In genomic region chr10:43419997-43420368, GRCh38 we compare ENCODE assay signal across 9 cellular contexts. TPM values are rescaled to one million over a fixed set of nuclear protein-coding genes. Genes with fewer than 3 reads are reported as not detected.
A peak's percentile ranks its signal among the peaks of the same experiment; 100 is the strongest.
DNase-seq lines count a peak whose midpoint lies in the region; ATAC-seq and TF ChIP-seq lines count a peak whose summit lies in the region.
"Had no signal": no experiment of that assay in that cellular context is flagged by ENCODE, and none has a peak within 500 bp of the region (broad histone marks: within the 10 kb centered on the region; RNA-seq: fewer than 3 reads in every experiment).

No MANE protein-coding gene starts in this region.

- H3K4me1 ChIP-seq in effector memory CD4-positive, alpha-beta T cell (ENCODE audit: control insufficient read depth, insufficient read depth, low read length, poor library complexity, severe bottlenecking), result peaks cover 18% of the 10 kb centered on the region

- no peak for ATAC-seq in CD4-positive, alpha-beta T cell (ENCODE audit: poor library complexity)
- no peak for ATAC-seq in HG03135 (IDR thresholded peaks at IDR 0.05; ENCODE audit: unreplicated experiment)

- no peaks in the 10 kb centered on the region for H3K9me3 Mint-ChIP-seq in CD4-positive, alpha-beta T cell
- no peaks in the 10 kb centered on the region for H3K9me3 Mint-ChIP-seq in neural crest cell

- peak overlapping the region; percentile 59 for H3K4me3 ChIP-seq in MG63
- peak overlapping the region; percentile 65 for H3K4me3 ChIP-seq in effector memory CD4-positive, alpha-beta T cell (ENCODE audit: insufficient read depth, low read depth, low read length, poor library complexity, severe bottlenecking)

- no peaks in the 10 kb centered on the region for H3K9me3 ChIP-seq in CD4-positive, alpha-beta T cell (ENCODE audit: control insufficient read depth, low read length)
- H3K9me3 ChIP-seq in MG63, result no peaks in the 10 kb centered on the region
- H3K9me3 ChIP-seq in effector memory CD4-positive, alpha-beta T cell (ENCODE audit: control insufficient read depth, low read length), result no peaks in the 10 kb centered on the region

- peak overlapping the region; percentile 92 for H3K27ac Mint-ChIP-seq in CD4-positive, alpha-beta T cell
- H3K27ac Mint-ChIP-seq in neural crest cell (ENCODE audit: unreplicated experiment), result peak overlapping the region; percentile 91

- H3K36me3 ChIP-seq in MG63, result no peaks in the 10 kb centered on the region
- no peaks in the 10 kb centered on the region for H3K36me3 ChIP-seq in effector memory CD4-positive, alpha-beta T cell (ENCODE audit: control insufficient read depth, insufficient read depth, low read length)

- no peaks in the 10 kb centered on the region for H3K36me3 Mint-ChIP-seq in CD4-positive, alpha-beta T cell (ENCODE audit: low read depth)
- H3K36me3 Mint-ChIP-seq in neural crest cell (ENCODE audit: low read depth), result peaks cover 6% of the 10 kb centered on the region

- no peaks in the 10 kb centered on the region for H3K27me3 Mint-ChIP-seq in CD4-positive, alpha-beta T cell
- no peaks in the 10 kb centered on the region for H3K27me3 Mint-ChIP-seq in neural crest cell (ENCODE audit: low read depth)

- peak overlapping the region; percentile 81 for H3K4me3 Mint-ChIP-seq in CD4-positive, alpha-beta T cell
- H3K4me3 Mint-ChIP-seq in neural crest cell, result peak overlapping the region; percentile 47

- intact Hi-C loops in CD4-positive, alpha-beta T cell (cut with DNase I, micrococcal nuclease), result loop anchor here (1.0 to 2.0 kb wide), 3 partner anchors 11 to 17 kb away; partner anchors contain the start of genes HNRNPF (in 2 of the 2) and ZNF487 (in 1 of the 2)

- no peak for DNase-seq in CD4-positive, alpha-beta T cell
- DNase-seq in MG63 (no peak), neural crest cell (ENCODE audit: low read depth, low spot score) (no peak), foreskin melanocyte (no peak), NCI-H1436 (lab: John Stamatoyannopoulos, UW) (no peak)
- DNase-seq in effector memory CD4-positive, alpha-beta T cell, result no peak
- DNase-seq in activated CD4-positive, alpha-beta T cell treated with anti-CD3 and anti-CD28 coated beads for 48 hours, result no peak

- peaks cover 39% of the 10 kb centered on the region for H3K4me1 Mint-ChIP-seq in CD4-positive, alpha-beta T cell (ENCODE audit: low read depth)
- peaks cover 25% of the 10 kb centered on the region for H3K4me1 Mint-ChIP-seq in neural crest cell

- POLR2A ChIA-PET in CD4-positive, alpha-beta T cell (lab: Charles Lee), result interaction anchor here (0.8 to 3.9 kb wide), 11 partner anchors 8 to 281 kb away, joined by 3 to 56 read pairs (median 5); partner anchors contain the start of genes HNRNPF and ZNF487

- H3K27me3 ChIP-seq in CD4-positive, alpha-beta T cell (ENCODE audit: control insufficient read depth, insufficient read depth, low read length), result no peaks in the 10 kb centered on the region
- no peaks in the 10 kb centered on the region for H3K27me3 ChIP-seq in MG63
- H3K27me3 ChIP-seq in effector memory CD4-positive, alpha-beta T cell (replicated peaks; ENCODE audit: control insufficient read depth, insufficient read depth, low read length, poor library complexity, severe bottlenecking), result no peaks in the 10 kb centered on the region

- TF ChIP-seq CTCF in CD4-positive, alpha-beta T cell (IDR thresholded peaks at IDR 0.05), result no peak
- TF ChIP-seq CTCF in neural crest cell (conservative IDR thresholded peaks at IDR 0.05), result no peak

- CTCF ChIA-PET in CD4-positive, alpha-beta T cell (lab: Charles Lee), result interaction anchor here (1.5 kb wide), 1 partner anchor 17 kb away, joined by 3 read pairs; the partner anchor contains the start of gene ZNF487

- peak overlapping the region; percentile 85 for H3K27ac ChIP-seq in CD4-positive, alpha-beta T cell (ENCODE audit: low read depth, low read length)
- peak overlapping the region; percentile 87 for H3K27ac ChIP-seq in effector memory CD4-positive, alpha-beta T cell (ENCODE audit: insufficient read depth, low read length, poor library complexity, severe bottlenecking)

RNA-seq across cellular contexts. Expression of gene HNRNPF, which starts 11.0 kb away (rescaled TPM):
- total RNA-seq in CD4-positive, alpha-beta T cell, result 10 to 100 TPM; 86.5 to 87.9 TPM
- total RNA-seq in MG63 (2014; rRNA removed; shearing (Covaris generic); ENCODE audit: low replicate concordance), result 286 and 294 TPM in 2 replicates
- 284 and 292 TPM in 2 replicates for total RNA-seq in neural crest cell

RNA-seq across cellular contexts. Expression of gene ZNF487, which starts 16.9 kb away (rescaled TPM):
- total RNA-seq in CD4-positive, alpha-beta T cell, result 1 to 10 TPM; 7.5 to 8.5 TPM
- total RNA-seq in MG63 (2014; rRNA removed; shearing (Covaris generic); ENCODE audit: low replicate concordance), result 1.3 and 5.4 TPM in 2 replicates
- 3.8 and 4.3 TPM in 2 replicates for total RNA-seq in neural crest cell

RNA-seq across cellular contexts. Expression of gene FXYD4, which starts 48.5 kb away (rescaled TPM):
- not detected for total RNA-seq in CD4-positive, alpha-beta T cell
- not detected in 2 replicates for total RNA-seq in MG63 (2014; rRNA removed; shearing (Covaris generic); ENCODE audit: low replicate concordance)
- not detected in 2 replicates for total RNA-seq in neural crest cell
- total RNA-seq: renal cortical epithelial cell had no signal
